In genomic region chr21:41417505-41417904, GRCh38 we compare ENCODE assay signal across 1 cellular context. TPM values are rescaled to one million over a fixed set of nuclear protein-coding genes. Genes with fewer than 3 reads are reported as not detected.
"Had no signal": no experiment of that assay in that cellular context is flagged by ENCODE, and none has a peak within 500 bp of the region (broad histone marks: within the 10 kb centered on the region; RNA-seq: fewer than 3 reads in every experiment).

No MANE protein-coding gene starts in this region.

RNA-seq across cellular contexts. Expression of gene MX2, which starts 55.7 kb away (rescaled TPM):
- total RNA-seq: chondrocyte had no signal
